In the genomic region with DNA sequence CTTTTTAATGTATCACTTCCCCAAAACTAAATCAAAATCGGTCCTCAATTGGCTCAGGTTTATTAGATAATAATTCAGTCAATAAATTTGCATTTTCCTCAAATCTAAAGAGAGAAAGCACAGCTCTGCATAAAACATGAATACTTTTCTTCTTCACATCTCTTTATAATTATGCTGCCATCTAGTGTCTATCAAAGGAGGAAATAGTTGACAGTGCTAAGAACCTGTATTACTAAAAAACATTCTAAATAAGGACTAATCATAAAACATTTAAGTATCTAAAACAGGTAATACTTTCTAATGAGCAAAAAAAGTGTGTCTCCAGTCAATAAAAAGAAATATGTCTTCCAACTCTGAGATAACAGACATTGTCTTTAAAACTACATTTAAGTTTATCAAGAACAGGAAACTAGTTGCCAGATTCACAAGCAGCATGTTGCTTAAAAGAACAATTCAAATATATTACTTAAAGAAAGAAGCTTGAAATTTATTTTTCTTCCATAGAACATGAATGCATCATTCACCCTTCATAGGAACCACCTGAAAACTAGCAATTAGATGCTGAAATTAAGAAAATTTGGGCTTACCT, we compare ENCODE assay signal across 8 cellular contexts. TPM values are rescaled to one million over a fixed set of nuclear protein-coding genes. Genes with fewer than 3 reads are reported as not detected.
DNase-seq lines count a peak whose midpoint lies in the region; ATAC-seq and TF ChIP-seq lines count a peak whose summit lies in the region.

No MANE protein-coding gene starts in this region.

- peaks cover 5% of the 10 kb centered on the region for H3K4me1 Mint-ChIP-seq in type B pancreatic cell (ENCODE audit: unreplicated experiment)

- peaks cover 10% of the 10 kb centered on the region for H3K36me3 Mint-ChIP-seq in type B pancreatic cell

- TF ChIP-seq CTCF in BE2C (IDR thresholded peaks at IDR 0.05; ENCODE audit: low read depth, low read length) (peak; percentile 31; the same call in 1 of the 2 replicates), HL-60 (IDR thresholded peaks at IDR 0.05; ENCODE audit: insufficient read depth, low read length) (peak; percentile 22), type B pancreatic cell (conservative IDR thresholded peaks at IDR 0.05) (peak; percentile 69)

- ATAC-seq in SK-N-SH treated with all-trans-retinoic acid at 6 μM for 48 hours = peak; percentile 73

- CTCF ChIA-PET in HEK293T (lab: Yijun Ruan, JAX) = interaction anchor here (0.5 to 1.1 kb wide), 5 partner anchors 20 to 159 kb away, joined by 3 to 4 read pairs (median 3); no protein-coding TSS in a partner anchor

- POLR2A ChIA-PET in HEK293T (lab: Yijun Ruan, JAX) = interaction anchor here (0.6 kb wide), 1 partner anchor 61 kb away, joined by 3 read pairs; no protein-coding TSS in a partner anchor

- H3K27me3 Mint-ChIP-seq in type B pancreatic cell = no peaks in the 10 kb centered on the region

- no peak for DNase-seq in BE2C
- no peak for DNase-seq in HL-60 (ENCODE audit: low read depth in 1 of 2, low spot score in 1 of 2)
- DNase-seq in globus pallidus (ENCODE audit: low spot score) = peak; percentile 77
- no peak for DNase-seq in type B pancreatic cell (ENCODE audit: extremely low spot score, unreplicated experiment)
- DNase-seq in head of caudate nucleus = no peak
- DNase-seq in SK-N-DZ (ENCODE audit: low spot score) = no peak
- no peak for DNase-seq in HEK293T (ENCODE audit: extremely low spot score)

- H3K36me3 ChIP-seq in BE2C = no peaks in the 10 kb centered on the region

- H3K27ac ChIP-seq in HL-60 (replicated peaks) = no peak overlapping the region

- H3K27ac Mint-ChIP-seq in type B pancreatic cell = peak overlapping the region; percentile 35

- H3K4me3 Mint-ChIP-seq in type B pancreatic cell = no peak overlapping the region

- no peaks in the 10 kb centered on the region for H3K9me3 ChIP-seq in BE2C

- no peaks in the 10 kb centered on the region for H3K9me3 Mint-ChIP-seq in type B pancreatic cell

- no peaks in the 10 kb centered on the region; the same call in 1 of the 2 replicates for H3K4me1 ChIP-seq in BE2C

- intact Hi-C loops in head of caudate nucleus (cut with DNase I) = loop anchor here (5.0 kb wide), 1 partner anchor 62 kb away; no protein-coding TSS in a partner anchor

- H3K27me3 ChIP-seq in BE2C (no peaks in the 10 kb centered on the region), HL-60 (ENCODE audit: insufficient read depth, poor library complexity, severe bottlenecking) (no peaks in the 10 kb centered on the region)

- H3K4me3 ChIP-seq in BE2C (ENCODE audit: low read depth, low read length) (no peak overlapping the region), HL-60 (replicated peaks; ENCODE audit: insufficient read depth, low read length) (no peak overlapping the region)

TF ChIP-seq in SK-N-SH treated with all-trans-retinoic acid at 6 μM for 48 hours, 23 proteins besides CTCF, POLR2A, EP300 and RAD21 (continues in another document):
- TF ChIP-seq, protein P1, sequence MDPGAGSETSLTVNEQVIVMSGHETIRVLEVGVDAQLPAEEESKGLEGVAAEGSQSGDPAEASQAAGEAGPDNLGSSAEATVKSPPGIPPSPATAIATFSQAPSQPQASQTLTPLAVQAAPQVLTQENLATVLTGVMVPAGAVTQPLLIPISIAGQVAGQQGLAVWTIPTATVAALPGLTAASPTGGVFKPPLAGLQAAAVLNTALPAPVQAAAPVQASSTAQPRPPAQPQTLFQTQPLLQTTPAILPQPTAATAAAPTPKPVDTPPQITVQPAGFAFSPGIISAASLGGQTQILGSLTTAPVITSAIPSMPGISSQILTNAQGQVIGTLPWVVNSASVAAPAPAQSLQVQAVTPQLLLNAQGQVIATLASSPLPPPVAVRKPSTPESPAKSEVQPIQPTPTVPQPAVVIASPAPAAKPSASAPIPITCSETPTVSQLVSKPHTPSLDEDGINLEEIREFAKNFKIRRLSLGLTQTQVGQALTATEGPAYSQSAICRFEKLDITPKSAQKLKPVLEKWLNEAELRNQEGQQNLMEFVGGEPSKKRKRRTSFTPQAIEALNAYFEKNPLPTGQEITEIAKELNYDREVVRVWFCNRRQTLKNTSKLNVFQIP (CRISPR knock-in tag; IDR thresholded peaks at IDR 0.05; ENCODE audit: borderline replicate concordance, low read depth) = no peak
- TF ChIP-seq ZC3H10 (CRISPR knock-in tag; IDR thresholded peaks at IDR 0.05) (no peak), PPARA (CRISPR knock-in tag; IDR thresholded peaks at IDR 0.05; ENCODE audit: borderline replicate concordance) (no peak), OSR1 (CRISPR knock-in tag; IDR thresholded peaks at IDR 0.05) (no peak), BACH2 (CRISPR knock-in tag; IDR thresholded peaks at IDR 0.05; ENCODE audit: borderline replicate concordance) (no peak), RARB (CRISPR knock-in tag; IDR thresholded peaks at IDR 0.05) (no peak), TOX (CRISPR knock-in tag; IDR thresholded peaks at IDR 0.05; ENCODE audit: borderline replicate concordance) (no peak)
- TF ChIP-seq, protein P2, sequence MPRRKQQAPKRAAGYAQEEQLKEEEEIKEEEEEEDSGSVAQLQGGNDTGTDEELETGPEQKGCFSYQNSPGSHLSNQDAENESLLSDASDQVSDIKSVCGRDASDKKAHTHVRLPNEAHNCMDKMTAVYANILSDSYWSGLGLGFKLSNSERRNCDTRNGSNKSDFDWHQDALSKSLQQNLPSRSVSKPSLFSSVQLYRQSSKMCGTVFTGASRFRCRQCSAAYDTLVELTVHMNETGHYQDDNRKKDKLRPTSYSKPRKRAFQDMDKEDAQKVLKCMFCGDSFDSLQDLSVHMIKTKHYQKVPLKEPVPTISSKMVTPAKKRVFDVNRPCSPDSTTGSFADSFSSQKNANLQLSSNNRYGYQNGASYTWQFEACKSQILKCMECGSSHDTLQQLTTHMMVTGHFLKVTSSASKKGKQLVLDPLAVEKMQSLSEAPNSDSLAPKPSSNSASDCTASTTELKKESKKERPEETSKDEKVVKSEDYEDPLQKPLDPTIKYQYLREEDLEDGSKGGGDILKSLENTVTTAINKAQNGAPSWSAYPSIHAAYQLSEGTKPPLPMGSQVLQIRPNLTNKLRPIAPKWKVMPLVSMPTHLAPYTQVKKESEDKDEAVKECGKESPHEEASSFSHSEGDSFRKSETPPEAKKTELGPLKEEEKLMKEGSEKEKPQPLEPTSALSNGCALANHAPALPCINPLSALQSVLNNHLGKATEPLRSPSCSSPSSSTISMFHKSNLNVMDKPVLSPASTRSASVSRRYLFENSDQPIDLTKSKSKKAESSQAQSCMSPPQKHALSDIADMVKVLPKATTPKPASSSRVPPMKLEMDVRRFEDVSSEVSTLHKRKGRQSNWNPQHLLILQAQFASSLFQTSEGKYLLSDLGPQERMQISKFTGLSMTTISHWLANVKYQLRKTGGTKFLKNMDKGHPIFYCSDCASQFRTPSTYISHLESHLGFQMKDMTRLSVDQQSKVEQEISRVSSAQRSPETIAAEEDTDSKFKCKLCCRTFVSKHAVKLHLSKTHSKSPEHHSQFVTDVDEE (CRISPR knock-in tag; IDR thresholded peaks at IDR 0.05) = no peak

TF ChIP-seq in HEK293T, 16 proteins besides CTCF, POLR2A, EP300 and RAD21:
- no peak for TF ChIP-seq ELF4 (IDR thresholded peaks at IDR 0.05)
- TF ChIP-seq NFRKB (IDR thresholded peaks at IDR 0.05) = no peak
- no peak for TF ChIP-seq TARDBP (IDR thresholded peaks at IDR 0.05)
- TF ChIP-seq FOXM1 (IDR thresholded peaks at IDR 0.05; ENCODE audit: borderline replicate concordance) = no peak
- TF ChIP-seq BHLHE40 (IDR thresholded peaks at IDR 0.05; ENCODE audit: borderline replicate concordance) = no peak
- no peak for TF ChIP-seq ZNF384 (IDR thresholded peaks at IDR 0.05)
- no peak for TF ChIP-seq SP1 (IDR thresholded peaks at IDR 0.05)

RNA-seq across cellular contexts. Expression of a gene that starts 56.5 kb away (rescaled TPM):
- 91.0 TPM for polyA plus RNA-seq in BE2C (2012; ENCODE audit: insufficient read depth, insufficient read length, low read depth)
- 116 and 139 TPM in 2 replicates for total RNA-seq in type B pancreatic cell (ENCODE audit: low replicate concordance)
- 79.0 and 102 TPM in 2 replicates for polyA plus RNA-seq in SK-N-DZ (2014; cell fraction: cytosol; rRNA removed)
- 233 and 307 TPM in 2 replicates for polyA plus RNA-seq in SK-N-DZ (2014; cell fraction: nucleus; rRNA removed)
